8 cellular contexts compared by ENCODE assay signal in genomic region chr2:211035548-211036185, GRCh38.
DNase-seq lines count a peak whose midpoint lies in the region; ATAC-seq and TF ChIP-seq lines count a peak whose summit lies in the region.

No MANE protein-coding gene starts in this region.

- H3K4me1 Mint-ChIP-seq in activated T-cell treated with anti-CD3 and anti-CD28 coated beads, Interleukin-2, amount 50 U/mL, for 72 hours (ENCODE audit: low read depth), result no peaks in the 10 kb centered on the region
- no peaks in the 10 kb centered on the region for H3K4me1 Mint-ChIP-seq in stimulated activated effector memory CD8-positive, alpha-beta T cell treated with anti-CD3 and anti-CD28 coated beads, Interleukin-12 subunit alpha, Interleukin-12 subunit beta, amount 100 ng/mL, for 72 hours

- no peak for TF ChIP-seq POLR2A in prostate gland (IDR thresholded peaks at IDR 0.05)

- ATAC-seq in GM18517 (IDR thresholded peaks at IDR 0.05; ENCODE audit: unreplicated experiment), result peak; percentile 76
- no peak for ATAC-seq in activated T-cell treated with anti-CD3 and anti-CD28 coated beads, Interleukin-2, amount 50 U/mL, for 72 hours (replicated peaks in 1 of 2)
- no peak for ATAC-seq in stimulated activated effector memory CD8-positive, alpha-beta T cell treated with anti-CD3 and anti-CD28 coated beads, Interleukin-12 subunit alpha, Interleukin-12 subunit beta, amount 100 ng/mL, for 72 hours

- 56% methylated on average over 4 of the region's 4 CpGs for WGBS in prostate gland

- TF ChIP-seq CTCF in 22Rv1 (IDR thresholded peaks at IDR 0.05), result peak; percentile 84
- TF ChIP-seq CTCF in HL-60 (IDR thresholded peaks at IDR 0.05; ENCODE audit: insufficient read depth, low read length), result peak; percentile 60
- peak; percentile 23 to 47 (median 32) for TF ChIP-seq CTCF in ascending aorta (IDR thresholded peaks at IDR 0.05)
- TF ChIP-seq CTCF in prostate gland (IDR thresholded peaks at IDR 0.05), result no peak

- H3K4me1 ChIP-seq in ascending aorta (no peaks in the 10 kb centered on the region), prostate gland (replicated peaks) (no peaks in the 10 kb centered on the region)

- intact Hi-C loops in ascending aorta (cut with DNase I) (loop anchor here (5.0 kb wide), 1 partner anchor 418 kb away; no protein-coding TSS in a partner anchor), prostate gland (cut with DNase I) (no loop called here)

- no peaks in the 10 kb centered on the region for H3K36me3 Mint-ChIP-seq in activated T-cell treated with anti-CD3 and anti-CD28 coated beads, Interleukin-2, amount 50 U/mL, for 72 hours (ENCODE audit: insufficient read depth in 2 of 2)
- H3K36me3 Mint-ChIP-seq in stimulated activated effector memory CD8-positive, alpha-beta T cell treated with anti-CD3 and anti-CD28 coated beads, Interleukin-12 subunit alpha, Interleukin-12 subunit beta, amount 100 ng/mL, for 72 hours, result no peaks in the 10 kb centered on the region

- peak in 1 of 2 experiments; percentile 23 for DNase-seq in HL-60 (ENCODE audit: low read depth in 1 of 2, low spot score in 1 of 2)
- DNase-seq in ascending aorta (ENCODE audit: low spot score in 2 of 2), result no peak
- peak; percentile 44 for DNase-seq in midbrain (lab: John Stamatoyannopoulos, UW)
- DNase-seq in activated T-cell treated with anti-CD3 and anti-CD28 coated beads, Interleukin-2, amount 50 U/mL, for 72 hours, result no peak
- no peak for DNase-seq in stimulated activated effector memory CD8-positive, alpha-beta T cell treated with anti-CD3 and anti-CD28 coated beads, Interleukin-12 subunit alpha, Interleukin-12 subunit beta, amount 100 ng/mL, for 72 hours (ENCODE audit: low spot score in 2 of 2)
- DNase-seq in prostate gland (ENCODE audit: low spot score), result no peak

- H3K27me3 Mint-ChIP-seq in activated T-cell treated with anti-CD3 and anti-CD28 coated beads, Interleukin-2, amount 50 U/mL, for 72 hours (ENCODE audit: low read depth), result no peaks in the 10 kb centered on the region

- no peak overlapping the region for H3K27ac Mint-ChIP-seq in activated T-cell treated with anti-CD3 and anti-CD28 coated beads, Interleukin-2, amount 50 U/mL, for 72 hours
- no peak overlapping the region for H3K27ac Mint-ChIP-seq in stimulated activated effector memory CD8-positive, alpha-beta T cell treated with anti-CD3 and anti-CD28 coated beads, Interleukin-12 subunit alpha, Interleukin-12 subunit beta, amount 100 ng/mL, for 72 hours

- H3K36me3 ChIP-seq in ascending aorta (no peaks in the 10 kb centered on the region), prostate gland (no peaks in the 10 kb centered on the region)

- H3K27ac ChIP-seq in 22Rv1 (no peak overlapping the region), HL-60 (replicated peaks) (no peak overlapping the region), ascending aorta (no peak overlapping the region), prostate gland (no peak overlapping the region)

- H3K9me3 ChIP-seq in ascending aorta (no peaks in the 10 kb centered on the region), prostate gland (no peaks in the 10 kb centered on the region)

- H3K4me3 ChIP-seq in HL-60 (replicated peaks; ENCODE audit: insufficient read depth, low read length) (no peak overlapping the region), ascending aorta (no peak overlapping the region), prostate gland (no peak overlapping the region)

- no peak overlapping the region for H3K4me3 Mint-ChIP-seq in activated T-cell treated with anti-CD3 and anti-CD28 coated beads, Interleukin-2, amount 50 U/mL, for 72 hours
- H3K4me3 Mint-ChIP-seq in stimulated activated effector memory CD8-positive, alpha-beta T cell treated with anti-CD3 and anti-CD28 coated beads, Interleukin-12 subunit alpha, Interleukin-12 subunit beta, amount 100 ng/mL, for 72 hours, result no peak overlapping the region

- no peaks in the 10 kb centered on the region for H3K27me3 ChIP-seq in HL-60 (ENCODE audit: insufficient read depth, poor library complexity, severe bottlenecking)
- H3K27me3 ChIP-seq in ascending aorta, result no peaks in the 10 kb centered on the region
- no peaks in the 10 kb centered on the region for H3K27me3 ChIP-seq in prostate gland (replicated peaks; ENCODE audit: insufficient read depth)

- H3K9me3 Mint-ChIP-seq in activated T-cell treated with anti-CD3 and anti-CD28 coated beads, Interleukin-2, amount 50 U/mL, for 72 hours, result peaks cover 0 to 4% of the 10 kb centered on the region in 2 donors
- H3K9me3 Mint-ChIP-seq in stimulated activated effector memory CD8-positive, alpha-beta T cell treated with anti-CD3 and anti-CD28 coated beads, Interleukin-12 subunit alpha, Interleukin-12 subunit beta, amount 100 ng/mL, for 72 hours, result peaks cover 8% of the 10 kb centered on the region

Comparison
In these comparisons a context has a peak if more than half of its experiments do, and no peak if none do; other contexts are left out.
1. CTCF ChIP-seq: peak in 22Rv1 (single experiment), HL-60 (single experiment) and ascending aorta (3 of 3); none in prostate gland (0 of 4).